Comparison of ENCODE assay signal across 8 cellular contexts in the genomic region with DNA sequence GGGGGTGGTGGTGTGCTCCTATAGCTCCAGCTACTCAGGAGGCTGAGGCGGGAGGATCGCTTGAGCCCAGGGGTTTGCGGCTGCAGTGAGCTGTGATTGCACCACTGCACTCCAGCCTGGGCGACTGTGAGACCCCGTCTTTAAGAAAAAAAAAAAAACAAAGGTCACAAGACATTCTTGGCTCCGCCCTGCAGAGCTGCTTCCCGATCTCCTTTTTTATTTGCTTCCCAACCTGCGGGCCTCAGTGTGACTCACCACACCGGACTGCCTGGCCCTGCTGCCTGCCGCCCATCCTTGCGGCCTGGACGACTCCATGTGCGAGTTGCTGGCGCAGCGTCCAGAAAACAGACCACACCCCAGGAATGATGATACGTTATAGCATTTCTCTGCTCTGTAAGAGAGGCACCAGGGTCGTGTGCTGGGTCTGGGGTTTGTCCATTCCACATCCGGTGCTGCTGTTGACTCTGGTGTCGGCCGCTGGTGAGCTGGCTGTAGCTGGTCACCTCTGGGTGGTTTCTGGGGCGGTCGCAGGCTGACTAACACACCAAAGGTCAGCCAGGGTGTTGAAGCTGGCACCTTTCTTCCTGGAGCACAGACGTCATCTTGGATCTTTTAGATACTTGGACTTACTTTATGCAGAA.
DNase-seq lines count a peak whose midpoint lies in the region; ATAC-seq and TF ChIP-seq lines count a peak whose summit lies in the region.

No MANE protein-coding gene starts in this region.

- H4K20me1 ChIP-seq in Karpas-422 (ENCODE audit: insufficient read depth, low read depth, low read length) (no peaks in the 10 kb centered on the region), OCI-LY7 (ENCODE audit: insufficient read depth, low read length) (no peaks in the 10 kb centered on the region)

- no peak overlapping the region for H2AFZ ChIP-seq in Karpas-422 (ENCODE audit: low read length)
- H2AFZ ChIP-seq in OCI-LY7 (ENCODE audit: low read length): no peak overlapping the region

- H3K9ac ChIP-seq in Karpas-422 (ENCODE audit: low read length): no peak overlapping the region

- peaks cover 45% of the 10 kb centered on the region for H3K4me1 ChIP-seq in SJSA1 (replicated peaks)
- peaks cover 16% of the 10 kb centered on the region for H3K4me1 ChIP-seq in foreskin keratinocyte
- H3K4me1 ChIP-seq in ovary (ENCODE audit: insufficient read depth): peaks cover 12% of the 10 kb centered on the region
- H3K4me1 ChIP-seq in Karpas-422 (ENCODE audit: low read length): no peaks in the 10 kb centered on the region
- H3K4me1 ChIP-seq in OCI-LY7 (ENCODE audit: insufficient read depth, low read length, poor library complexity, severe bottlenecking): no peaks in the 10 kb centered on the region

- no peak for TF ChIP-seq POLR2A in ovary (IDR thresholded peaks at IDR 0.05)

- H3K36me3 ChIP-seq in SJSA1: peaks cover 11% of the 10 kb centered on the region
- no peaks in the 10 kb centered on the region for H3K36me3 ChIP-seq in ovary
- H3K36me3 ChIP-seq in Karpas-422 (ENCODE audit: insufficient read depth, low read length): no peaks in the 10 kb centered on the region
- H3K36me3 ChIP-seq in OCI-LY7 (ENCODE audit: insufficient read depth, low read length): no peaks in the 10 kb centered on the region

- H3K9me2 ChIP-seq in Karpas-422 (replicated peaks; ENCODE audit: insufficient read depth, low read length): no peaks in the 10 kb centered on the region
- H3K9me2 ChIP-seq in OCI-LY7 (ENCODE audit: insufficient read depth, low read length): no peaks in the 10 kb centered on the region

- TF ChIP-seq EP300 in ovary (IDR thresholded peaks at IDR 0.05): no peak

- no peak overlapping the region for H3K4me3 ChIP-seq in SJSA1
- peak overlapping the region; percentile 27 for H3K4me3 ChIP-seq in ovary
- H3K4me3 ChIP-seq in Karpas-422 (ENCODE audit: low read length): no peak overlapping the region
- H3K4me3 ChIP-seq in OCI-LY7 (ENCODE audit: low read depth, low read length, poor library complexity, severe bottlenecking): no peak overlapping the region

- H3K27me3 ChIP-seq in SJSA1 (replicated peaks) (no peaks in the 10 kb centered on the region), foreskin keratinocyte (no peaks in the 10 kb centered on the region), ovary (no peaks in the 10 kb centered on the region), Karpas-422 (ENCODE audit: low read length) (no peaks in the 10 kb centered on the region)

- no peaks in the 10 kb centered on the region for H3K9me3 ChIP-seq in SJSA1 (replicated peaks)
- no peaks in the 10 kb centered on the region for H3K9me3 ChIP-seq in ovary
- no peaks in the 10 kb centered on the region for H3K9me3 ChIP-seq in Karpas-422 (ENCODE audit: low read length)
- no peaks in the 10 kb centered on the region for H3K9me3 ChIP-seq in OCI-LY7 (ENCODE audit: low read length)

- TF ChIP-seq CTCF in Calu3 (IDR thresholded peaks at IDR 0.05; ENCODE audit: unreplicated experiment) (no peak), foreskin keratinocyte (conservative IDR thresholded peaks at IDR 0.05) (no peak), ovary (IDR thresholded peaks at IDR 0.05) (no peak), OCI-LY7 (conservative IDR thresholded peaks at IDR 0.05; ENCODE audit: low read length) (no peak)

- ATAC-seq in foreskin keratinocyte: peak; percentile 74

- intact Hi-C loops in Calu3 (cut with micrococcal nuclease; ENCODE audit: unreplicated experiment) (loop anchor here (5.0 kb wide), 1 partner anchor 116 kb away; no protein-coding TSS in a partner anchor), ovary (cut with DNase I) (no loop called here), OCI-LY7 (cut with micrococcal nuclease; ENCODE audit: unreplicated experiment) (no loop called here)

- BruUV-seq in Calu3 (replicated peaks; lab: Mats Ljungman, UMichigan): no TSS peak
- no TSS peak for BruUV-seq in OCI-LY7 (replicated peaks; lab: Mats Ljungman, UMichigan)

- no peaks in the 10 kb centered on the region for H3K27me3 Mint-ChIP-seq in Calu3 (ENCODE audit: unreplicated experiment)

- WGBS in ovary, 3 donors: 36 to 59% (median 59%) methylated on average over 23 of the region's 23 CpGs

- no peaks in the 10 kb centered on the region for H3K79me2 ChIP-seq in Karpas-422 (ENCODE audit: low read length)
- H3K79me2 ChIP-seq in OCI-LY7 (ENCODE audit: insufficient read depth, low read depth, low read length): no peaks in the 10 kb centered on the region

- H3K9me3 Mint-ChIP-seq in Calu3 (ENCODE audit: low read depth, unreplicated experiment): no peaks in the 10 kb centered on the region

- no peak overlapping the region for H3K4me2 ChIP-seq in Karpas-422 (ENCODE audit: low read depth, low read length, poor library complexity, severe bottlenecking)
- H3K4me2 ChIP-seq in OCI-LY7 (ENCODE audit: low read length): no peak overlapping the region

- peaks cover 28% of the 10 kb centered on the region for H3K36me3 Mint-ChIP-seq in Calu3 (ENCODE audit: insufficient read depth, unreplicated experiment)

- peak overlapping the region; percentile 67 for H3K27ac Mint-ChIP-seq in Calu3 (ENCODE audit: unreplicated experiment)

- H3K27ac ChIP-seq in SJSA1: peak overlapping the region; percentile 91
- H3K27ac ChIP-seq in foreskin keratinocyte: no peak overlapping the region
- H3K27ac ChIP-seq in ovary: peak overlapping the region in 1 of 2 donors; percentile 2
- H3K27ac ChIP-seq in Karpas-422 (ENCODE audit: low read length): no peak overlapping the region
- no peak overlapping the region for H3K27ac ChIP-seq in OCI-LY7 (ENCODE audit: low read depth, low read length, poor library complexity, severe bottlenecking)

- POLR2A ChIA-PET in OCI-LY7 (lab: Charles Lee): interaction anchor here (0.6 to 0.7 kb wide), 2 partner anchors 221 to 483 kb away, joined by 3 to 9 read pairs; no protein-coding TSS in a partner anchor

- DNase-seq in Calu3: peak; percentile 87
- DNase-seq in SJSA1 (ENCODE audit: low read depth in 1 of 2, low spot score in 2 of 2): peak; percentile 98 to 99
- DNase-seq in foreskin keratinocyte: peak; percentile 53 to 82
- peak; percentile 51 to 73 (median 67) for DNase-seq in ovary
- no peak for DNase-seq in SHP77 treated with DMSO at 0.1 percent for 48 hours (lab: John Stamatoyannopoulos, UW)
- no peak for DNase-seq in Karpas-422
- no peak for DNase-seq in midbrain (lab: John Stamatoyannopoulos, UW)
- no peak for DNase-seq in OCI-LY7 (ENCODE audit: low spot score)

- H3K4me3 Mint-ChIP-seq in Calu3 (ENCODE audit: low read depth, unreplicated experiment): peak overlapping the region; percentile 16

- peaks cover 40% of the 10 kb centered on the region for H3K4me1 Mint-ChIP-seq in Calu3 (ENCODE audit: low read depth, unreplicated experiment)

- CTCF ChIA-PET in Calu3 (lab: Charles Lee): interaction anchor here (0.5 to 0.7 kb wide), 4 partner anchors 14 to 729 kb away, joined by 3 to 10 read pairs (median 6); no protein-coding TSS in a partner anchor
- CTCF ChIA-PET in OCI-LY7 (lab: Charles Lee; ENCODE audit: unreplicated experiment): no interaction called here

Comparison
In these comparisons a context has a peak if more than half of its experiments do, and no peak if none do; other contexts are left out.
1. DNase-seq: peak in Calu3 (single experiment), SJSA1 (2 of 2), foreskin keratinocyte (2 of 2) and ovary (5 of 5); none in SHP77 treated with DMSO at 0.1 percent for 48 hours (single experiment), Karpas-422 (single experiment), midbrain (single experiment) and OCI-LY7 (single experiment).